Comparison of ENCODE assay signal across 27 cellular contexts in genomic region chr22:25540128-25540790, GRCh38.
"Had no signal": no experiment of that assay in that cellular context is flagged by ENCODE, and none has a peak within 500 bp of the region (broad histone marks: within the 10 kb centered on the region; RNA-seq: fewer than 3 reads in every experiment).

No MANE protein-coding gene starts in this region.

- H3K4me1 ChIP-seq: ascending aorta, Peyer's patch had no signal

- DNase-seq: activated CD4-positive, alpha-beta T cell treated with anti-CD3 and anti-CD28 coated beads, Interleukin-2, amount 10 ng/mL, durations not matched to agents 24 days and 14 days; activated CD4-positive, alpha-beta T cell treated with anti-CD3 and anti-CD28 coated beads, Interleukin-2, amount 50 U/mL, for 48 hours; activated CD4-positive, CD25-positive, alpha-beta regulatory T cell treated with anti-CD3 and anti-CD28 coated beads, Interleukin-2, amount 50 U/mL, for 72 hours; activated CD8-positive, alpha-beta memory T cell treated with anti-CD3 and anti-CD28 coated beads, Interleukin-2, amount 10 ng/mL, durations not matched to agents 7 days and 5 days; activated effector memory CD4-positive, alpha-beta T cell treated with Interleukin-2 at 50 U/mL for 16 hours; activated naive CD4-positive, alpha-beta T cell; activated T-cell treated with anti-CD3 and anti-CD28 coated beads, Interleukin-2, amount 50 U/mL, for 24 hours; amniotic stem cell; Karpas-422; MM.1S; NCI-H1105; NCI-H1436; NCI-H1694 treated with DMSO at 0.1 percent for 48 hours; NCI-H2029 treated with DMSO at 0.1 percent for 48 hours; NCI-H510A treated with DMSO at 0.1 percent for 48 hours; NCI-H69; NK-92 treated with Interleukin-12 subunit alpha and Interleukin-12 subunit beta, amount 100 ng/mL, for 24 hours; OCI-M1; Peyer's patch; SHP77 treated with DMSO at 0.1 percent for 48 hours had no signal

- H3K9me3 Mint-ChIP-seq: activated naive CD4-positive, alpha-beta T cell treated with anti-CD3 and anti-CD28 coated beads, Interleukin-2, amount 50 U/mL, for 24 hours; activated T-cell treated with anti-CD3 and anti-CD28 coated beads, Interleukin-2, amount 50 U/mL, for 24 hours; activated T-helper 1 cell treated with anti-CD3 and anti-CD28 coated beads, Interleukin-12 subunit alpha, Interleukin-12 subunit beta, Interleukin-2, Interleukin-4 antibody, amounts not matched to agents 30 ng/mL and 10 ng/mL and 1 ng/mL, durations not matched to agents 14 hours and 24 hours and 36 hours had no signal

- H3K36me3 Mint-ChIP-seq: activated naive CD4-positive, alpha-beta T cell treated with anti-CD3 and anti-CD28 coated beads, Interleukin-2, amount 50 U/mL, for 24 hours; WTC11 had no signal

- ATAC-seq: activated CD8-positive, alpha-beta memory T cell treated with anti-CD3 and anti-CD28 coated beads, Interleukin-2, amount 10 ng/mL, durations not matched to agents 7 days and 5 days; body of pancreas; K562; WTC11 had no signal

- H3K4me3 Mint-ChIP-seq: activated CD4-positive, alpha-beta T cell treated with anti-CD3 and anti-CD28 coated beads, Interleukin-2, amount 10 ng/mL, durations not matched to agents 24 days and 14 days; activated CD8-positive, alpha-beta memory T cell treated with anti-CD3 and anti-CD28 coated beads, Interleukin-2, amount 10 ng/mL, durations not matched to agents 7 days and 5 days; activated naive CD4-positive, alpha-beta T cell treated with anti-CD3 and anti-CD28 coated beads, Interleukin-2, amount 50 U/mL, for 24 hours; activated T-cell treated with anti-CD3 and anti-CD28 coated beads, Interleukin-2, amount 50 U/mL, for 24 hours; activated T-helper 1 cell treated with anti-CD3 and anti-CD28 coated beads, Interleukin-12 subunit alpha, Interleukin-12 subunit beta, Interleukin-2, Interleukin-4 antibody, amounts not matched to agents 30 ng/mL and 10 ng/mL and 1 ng/mL, durations not matched to agents 14 hours and 24 hours and 36 hours; T-helper 1 cell treated with Interleukin-12 subunit alpha and Interleukin-12 subunit beta and Interleukin-4 antibody, amounts not matched to agents 30 μg/mL and 1 μg/mL, for 36 hours; WTC11 had no signal

- H3K27me3 Mint-ChIP-seq: activated naive CD4-positive, alpha-beta T cell treated with anti-CD3 and anti-CD28 coated beads, Interleukin-2, amount 50 U/mL, for 24 hours had no signal

- H3K36me3 ChIP-seq: ascending aorta, Peyer's patch had no signal

- H3K27ac ChIP-seq: ascending aorta, body of pancreas, Peyer's patch had no signal

- H3K4me1 Mint-ChIP-seq: activated naive CD4-positive, alpha-beta T cell treated with anti-CD3 and anti-CD28 coated beads, Interleukin-2, amount 50 U/mL, for 24 hours; WTC11 had no signal

- H3K27me3 ChIP-seq: ascending aorta, body of pancreas, Peyer's patch had no signal

- H3K27ac Mint-ChIP-seq: activated CD4-positive, alpha-beta T cell treated with anti-CD3 and anti-CD28 coated beads, Interleukin-2, amount 10 ng/mL, durations not matched to agents 24 days and 14 days; activated CD8-positive, alpha-beta memory T cell treated with anti-CD3 and anti-CD28 coated beads, Interleukin-2, amount 10 ng/mL, durations not matched to agents 7 days and 5 days; activated naive CD4-positive, alpha-beta T cell treated with anti-CD3 and anti-CD28 coated beads, Interleukin-2, amount 50 U/mL, for 24 hours; activated T-cell treated with anti-CD3 and anti-CD28 coated beads, Interleukin-2, amount 50 U/mL, for 24 hours; activated T-helper 1 cell treated with anti-CD3 and anti-CD28 coated beads, Interleukin-12 subunit alpha, Interleukin-12 subunit beta, Interleukin-2, Interleukin-4 antibody, amounts not matched to agents 30 ng/mL and 10 ng/mL and 1 ng/mL, durations not matched to agents 14 hours and 24 hours and 36 hours; T-helper 1 cell treated with Interleukin-12 subunit alpha and Interleukin-12 subunit beta and Interleukin-4 antibody, amounts not matched to agents 30 μg/mL and 1 μg/mL, for 36 hours; WTC11 had no signal

- H3K4me3 ChIP-seq: ascending aorta, body of pancreas, K562, Peyer's patch had no signal

- H3K9me3 ChIP-seq: ascending aorta, body of pancreas, Peyer's patch had no signal
